13 cellular contexts compared by ENCODE assay signal in genomic region chr7:26515462-26515861, GRCh38.
DNase-seq lines count a peak whose midpoint lies in the region; ATAC-seq, FAIRE-seq and TF ChIP-seq lines count a peak whose summit lies in the region.
"Had no signal": no experiment of that assay in that cellular context is flagged by ENCODE, and none has a peak within 500 bp of the region (broad histone marks: within the 10 kb centered on the region; RNA-seq: fewer than 3 reads in every experiment).

No MANE protein-coding gene starts in this region.

- no peaks in the 10 kb centered on the region for H3K9me1 ChIP-seq in K562 (ENCODE audit: control insufficient read depth, insufficient read depth, low read length)

- H3K79me2 ChIP-seq in K562 (ENCODE audit: control insufficient read depth, insufficient read depth, low read length), result no peaks in the 10 kb centered on the region

- peaks cover 23 to 28% of the 10 kb centered on the region in 2 experiments for H3K4me1 ChIP-seq in K562 (replicated peaks in 1 of 2; ENCODE audit: control insufficient read depth in 2 of 2, insufficient read depth in 2 of 2, low read length in 2 of 2)

- H3K27ac ChIP-seq in K562 (ENCODE audit: extremely low read depth, low read depth, low read length), result no peak overlapping the region
- H3K27ac ChIP-seq: esophagus muscularis mucosa had no signal

- DNase-seq in NCI-H446 (lab: John Stamatoyannopoulos, UW), result peak; percentile 29 to 69
- peak in 1 of 4 experiments; percentile 41 for DNase-seq in K562 (ENCODE audit: extremely low read depth in 1 of 4, low spot score in 3 of 4)
- peak; percentile 84 for DNase-seq in renal cortical epithelial cell (ENCODE audit: low read depth)
- no peak for DNase-seq in stimulated activated naive CD8-positive, alpha-beta T cell treated with anti-CD3 and anti-CD28 coated beads, Interleukin-15, Interleukin-2, amounts not matched to agents 100 U/mL and 50 U/mL, for 24 hours
- DNase-seq: activated CD4-positive, alpha-beta T cell treated with anti-CD3 and anti-CD28 coated beads, Interleukin-2, amount 50 U/mL, for 48 hours; activated effector memory CD4-positive, alpha-beta T cell treated with anti-CD3 and anti-CD28 coated beads, Interleukin-2, amount 50 U/mL, for 16 hours; IMR-90; NCI-H82; T-cell had no signal

- H3K36me3 ChIP-seq in K562 (ENCODE audit: control insufficient read depth, insufficient read depth, low read length), result no peaks in the 10 kb centered on the region
- H3K36me3 ChIP-seq: esophagus muscularis mucosa had no signal

- H3K27me3 ChIP-seq in K562 (ENCODE audit: control insufficient read depth in 2 of 2, insufficient read depth in 2 of 2, low read length in 2 of 2), result peaks cover 20 to 34% of the 10 kb centered on the region in 2 experiments; a peak in 4 of 5 replicates

- H3K4me3 ChIP-seq in K562, result no peak overlapping the region
- H3K4me3 ChIP-seq: esophagus muscularis mucosa had no signal

- no peak for FAIRE-seq in K562 (lab: Jason Lieb, UNC)

- 3% methylated on average over 5 of the region's 5 CpGs for WGBS in K562 (ENCODE audit: insufficient coverage, low coverage, missing lambda C conversion rate)

- H3K9ac ChIP-seq in K562 (ENCODE audit: insufficient read depth in 1 of 2, low read depth in 2 of 2, low read length in 2 of 2), result peak overlapping the region in 1 of 2 experiments; percentile 75; a peak in 1 of 4 replicates

- H3K4me2 ChIP-seq in K562 (ENCODE audit: insufficient read depth, low read length), result no peak overlapping the region

- intact Hi-C loops in K562 (cut with micrococcal nuclease), result no loop called here

- peak; percentile 72 for ATAC-seq in K562
- no peak for ATAC-seq in stimulated activated naive CD8-positive, alpha-beta T cell treated with anti-CD3 and anti-CD28 coated beads, Interleukin-15, Interleukin-2, amounts not matched to agents 100 U/mL and 50 U/mL, for 24 hours
- no peak for ATAC-seq in HG03108 (IDR thresholded peaks at IDR 0.05; ENCODE audit: unreplicated experiment)
- no peak for ATAC-seq in GM19023 (IDR thresholded peaks at IDR 0.05; ENCODE audit: unreplicated experiment)
- ATAC-seq: T-cell had no signal

- CTCF ChIA-PET in K562 (lab: Yijun Ruan, JAX; ENCODE audit: low intra/inter-chr PET ratio), result no interaction called here

- TF ChIP-seq EP300 in Ishikawa (IDR thresholded peaks at IDR 0.05; ENCODE audit: borderline replicate concordance) (peak; percentile 83), K562 (IDR thresholded peaks at IDR 0.05; ENCODE audit: low read length) (no peak)

- no peak for TF ChIP-seq POLR2A in K562 (conservative IDR thresholded peaks at IDR 0.05)

- TF ChIP-seq RAD21 in Ishikawa (IDR thresholded peaks at IDR 0.05; ENCODE audit: low read depth) (peak; percentile 22; the same call in 1 of the 2 replicates), K562 (CRISPR knock-in tag; conservative IDR thresholded peaks at IDR 0.05 in 1 of 2, IDR thresholded peaks at IDR 0.05 in 1 of 2) (no peak)

- POLR2A ChIA-PET in K562 (lab: Yijun Ruan, JAX), result no interaction called here

- no TSS peak for BruUV-seq in K562 (replicated peaks; lab: Mats Ljungman, UMichigan)

- in situ Hi-C loops in K562 (cut with MboI), result loop anchor here (25.0 kb wide), 2 partner anchors 628 to 647 kb away; partner anchors contain the start of genes HOXA10, HOXA3, HOXA7 and HOXA9

- H3K9me3 ChIP-seq in K562 (replicated peaks; ENCODE audit: control insufficient read depth, insufficient read depth, low read depth, low read length), result no peaks in the 10 kb centered on the region
- H3K9me3 ChIP-seq: esophagus muscularis mucosa had no signal

- H2AFZ ChIP-seq in K562 (ENCODE audit: low read depth, low read length), result no peak overlapping the region

- no peaks in the 10 kb centered on the region for H4K20me1 ChIP-seq in K562 (replicated peaks; ENCODE audit: control insufficient read depth, insufficient read depth, low read length)

- TF ChIP-seq CTCF in K562 (IDR thresholded peaks at IDR 0.05 in 2 of 3, conservative IDR thresholded peaks at IDR 0.05 in 1 of 3; ENCODE audit: insufficient read depth in 2 of 3, low read depth in 1 of 3, low read length in 3 of 3), result no peak

TF ChIP-seq in Ishikawa, 13 proteins besides CTCF, POLR2A, EP300 and RAD21 (continues in another document):
- peak; percentile 76; the same call in 1 of the 2 replicates for TF ChIP-seq CEBPB (IDR thresholded peaks at IDR 0.05)
- no peak for TF ChIP-seq EGR1 (IDR thresholded peaks at IDR 0.05)
- peak; percentile 99 for TF ChIP-seq NFIC (IDR thresholded peaks at IDR 0.05)
- TF ChIP-seq TEAD4 (IDR thresholded peaks at IDR 0.05), result peak; percentile 79
- no peak for TF ChIP-seq YY1 (IDR thresholded peaks at IDR 0.05; ENCODE audit: low read depth)
- peak; percentile 63 for TF ChIP-seq MAX (IDR thresholded peaks at IDR 0.05)
- peak; percentile 42 for TF ChIP-seq USF1 (IDR thresholded peaks at IDR 0.05)
- peak; percentile 78; the same call in 1 of the 2 replicates for TF ChIP-seq FOXM1 (IDR thresholded peaks at IDR 0.05; ENCODE audit: borderline replicate concordance, low read depth)
- TF ChIP-seq CREB1 (IDR thresholded peaks at IDR 0.05; ENCODE audit: low read depth), result no peak
- TF ChIP-seq ZBTB7A (IDR thresholded peaks at IDR 0.05; ENCODE audit: low read depth), result no peak
- no peak for TF ChIP-seq TAF1 (IDR thresholded peaks at IDR 0.05; ENCODE audit: low read depth)

TF ChIP-seq in K562, 482 proteins besides CTCF, POLR2A, EP300 and RAD21:
- 0 out of 2 replicates have a peak, but pooled peaks have one; percentile 40 for TF ChIP-seq TCF3 (CRISPR knock-in tag; IDR thresholded peaks at IDR 0.05)
- peak in 1 of 2 experiments; percentile 61; a peak in 1 of 4 replicates for TF ChIP-seq UBTF (IDR thresholded peaks at IDR 0.05; ENCODE audit: borderline replicate concordance in 1 of 2, low read depth in 2 of 2, low read length in 2 of 2)
- TF ChIP-seq TEAD4 (IDR thresholded peaks at IDR 0.05; ENCODE audit: low read length), result peak; percentile 51; the same call in 1 of the 2 replicates
- no peak for TF ChIP-seq TEAD4 (CRISPR knock-in tag; IDR thresholded peaks at IDR 0.05; ENCODE audit: borderline replicate concordance)
- TF ChIP-seq KLF16 (IDR thresholded peaks at IDR 0.05), result 0 out of 2 replicates have a peak, but pooled peaks have one; percentile 17
- TF ChIP-seq CBFA2T2 (conservative IDR thresholded peaks at IDR 0.05), result peak; percentile 48
- no peak for TF ChIP-seq EHMT2 (IDR thresholded peaks at IDR 0.05)
- TF ChIP-seq HNRNPL (IDR thresholded peaks at IDR 0.05; ENCODE audit: low read depth, low read length), result no peak
- TF ChIP-seq RB1 (IDR thresholded peaks at IDR 0.05; ENCODE audit: low read depth), result no peak
- TF ChIP-seq CBFA2T3 (IDR thresholded peaks at IDR 0.05), result peak; percentile 63; the same call in 1 of the 2 replicates
- TF ChIP-seq NFIC (IDR thresholded peaks at IDR 0.05), result peak; percentile 31; the same call in 1 of the 2 replicates
- no peak for TF ChIP-seq HBP1 (CRISPR knock-in tag; IDR thresholded peaks at IDR 0.05)
- peak; percentile 36 for TF ChIP-seq TBP (optimal IDR thresholded peaks at IDR 0.05; ENCODE audit: low read depth, low read length)
- no peak for TF ChIP-seq FOXJ2 (tag; IDR thresholded peaks at IDR 0.05)
- TF ChIP-seq MITF (IDR thresholded peaks at IDR 0.05), result no peak
- TF ChIP-seq FOXM1 (IDR thresholded peaks at IDR 0.05; ENCODE audit: low read depth), result no peak
- TF ChIP-seq FOXM1 (CRISPR knock-in tag; IDR thresholded peaks at IDR 0.05; ENCODE audit: low read depth), result no peak
